ENCODE assay signal across 19 cellular contexts in genomic region chr1:28343405-28343804, GRCh38. TPM values are rescaled to one million over a fixed set of nuclear protein-coding genes. Genes with fewer than 3 reads are reported as not detected.
DNase-seq lines count a peak whose midpoint lies in the region; ATAC-seq and TF ChIP-seq lines count a peak whose summit lies in the region.
"Had no signal": no experiment of that assay in that cellular context is flagged by ENCODE, and none has a peak within 500 bp of the region (broad histone marks: within the 10 kb centered on the region; RNA-seq: fewer than 3 reads in every experiment).

No MANE protein-coding gene starts in this region.

- H4K5ac ChIP-seq in IMR-90 (ENCODE audit: low read depth, low read length) (no peak overlapping the region), mesendoderm (ENCODE audit: low read length) (no peak overlapping the region)

- H3K79me1 ChIP-seq in IMR-90 (ENCODE audit: low read depth in 1 of 2, low read length in 2 of 2) (peaks cover 0 to 5% of the 10 kb centered on the region in 2 experiments; a peak in 1 of 4 replicates), mesendoderm (ENCODE audit: low read length) (no peaks in the 10 kb centered on the region)

- no peak overlapping the region for H2BK20ac ChIP-seq in IMR-90 (ENCODE audit: low read depth, low read length)

- no peak overlapping the region for H3K56ac ChIP-seq in IMR-90 (ENCODE audit: extremely low read depth, insufficient read depth, low read length)
- H3K56ac ChIP-seq in mesendoderm (ENCODE audit: low read length) = no peak overlapping the region

- POLR2A ChIA-PET in BJ (lab: Charles Lee) (no interaction called here), IMR-90 (lab: Charles Lee; ENCODE audit: unreplicated experiment) (interaction anchor here (0.6 to 0.7 kb wide), 2 partner anchors 73 to 162 kb away, joined by 3 to 14 read pairs; partner anchors contain the start of gene RCC1)

- no peak overlapping the region for H2AK9ac ChIP-seq in IMR-90 (replicated peaks; ENCODE audit: low read depth, low read length, poor library complexity)

- no peak overlapping the region for H3K23ac ChIP-seq in IMR-90 (ENCODE audit: low read depth, low read length)
- H3K23ac ChIP-seq in mesendoderm (ENCODE audit: low read length) = no peak overlapping the region

- H3K4me1 ChIP-seq in IMR-90 (ENCODE audit: control insufficient read depth, insufficient read depth, low read length) = no peaks in the 10 kb centered on the region
- no peaks in the 10 kb centered on the region for H3K4me1 ChIP-seq in mesendoderm (ENCODE audit: control insufficient read depth, low read depth, low read length)
- H3K4me1 ChIP-seq in upper lobe of right lung = no peaks in the 10 kb centered on the region
- H3K4me1 ChIP-seq: neural progenitor cell, right atrium auricular region, uterus had no signal

- H2AFZ ChIP-seq in IMR-90 (replicated peaks; ENCODE audit: low read length, poor library complexity) = no peak overlapping the region
- H2AFZ ChIP-seq: neural progenitor cell had no signal

- H3K27me3 ChIP-seq in BJ (ENCODE audit: control insufficient read depth, insufficient read depth, low read length) = no peaks in the 10 kb centered on the region
- H3K27me3 ChIP-seq in IMR-90 (ENCODE audit: control insufficient read depth, insufficient read depth, low read length) = no peaks in the 10 kb centered on the region
- no peaks in the 10 kb centered on the region for H3K27me3 ChIP-seq in mesendoderm (ENCODE audit: insufficient read depth, low read length, poor library complexity)
- H3K27me3 ChIP-seq in upper lobe of right lung = no peaks in the 10 kb centered on the region
- H3K27me3 ChIP-seq: neural progenitor cell, right atrium auricular region, uterus had no signal

- H3K4ac ChIP-seq in IMR-90 (ENCODE audit: low read depth, low read length) = no peak overlapping the region
- H3K4ac ChIP-seq in mesendoderm (ENCODE audit: low read depth, low read length) = no peak overlapping the region

- H3K27ac ChIP-seq in IMR-90 (ENCODE audit: insufficient read depth, low read length) = no peak overlapping the region
- H3K27ac ChIP-seq in mesendoderm (ENCODE audit: low read depth, low read length) = no peak overlapping the region
- no peak overlapping the region for H3K27ac ChIP-seq in upper lobe of right lung
- H3K27ac ChIP-seq: neural progenitor cell, right atrium auricular region, uterus had no signal

- no CpG with 5 or more reads among the region's 2 CpGs for WGBS in IMR-90 (ENCODE audit: extremely low coverage in 2 of 2, insufficient read length in 1 of 2), 2 experiments
- no CpG with 5 or more reads among the region's 2 CpGs for WGBS in mesendoderm (ENCODE audit: extremely low coverage, insufficient coverage, low lambda C conversion rate)

- H3K14ac ChIP-seq in IMR-90 (replicated peaks; ENCODE audit: low read depth, low read length) = no peak overlapping the region

- dilution Hi-C loops in IMR-90 (cut with HindIII; ENCODE audit: low sequenced_read_pairs, unreplicated experiment) = no loop called here

- ATAC-seq in IMR-90 (ENCODE audit: low read depth) = peak; percentile 42
- no peak for ATAC-seq in GM18907 (IDR thresholded peaks at IDR 0.05; ENCODE audit: unreplicated experiment)
- no peak for ATAC-seq in GM19035 (IDR thresholded peaks at IDR 0.05; ENCODE audit: unreplicated experiment)
- no peak for ATAC-seq in upper lobe of right lung
- ATAC-seq: activated CD8-positive, alpha-beta T cell treated with anti-CD3 and anti-CD28 coated beads for 36 hours; left colon had no signal

- no peak overlapping the region for H3K18ac ChIP-seq in IMR-90 (ENCODE audit: low read depth, low read length)
- H3K18ac ChIP-seq in mesendoderm (ENCODE audit: low read length) = no peak overlapping the region

- H2BK15ac ChIP-seq in IMR-90 (ENCODE audit: low read depth, low read length) (no peak overlapping the region), mesendoderm (replicated peaks; ENCODE audit: low read depth) (no peak overlapping the region)

- no TSS peak for BruUV-seq in IMR-90 (replicated peaks; lab: Mats Ljungman, UMichigan)

- in situ Hi-C loops in IMR-90 (cut with MboI; ENCODE audit: low sequenced_read_pairs) = no loop called here
- in situ Hi-C loops in astrocyte of the spinal cord (cut with HindIII; ENCODE audit: low sequenced_read_pairs) = no loop called here

- peak; percentile 12 for DNase-seq in BJ (ENCODE audit: low read depth)
- DNase-seq in IMR-90 = peak; percentile 74
- peak; percentile 36 for DNase-seq in astrocyte of the spinal cord (ENCODE audit: low read depth, low spot score)
- peak; percentile 60 for DNase-seq in mesendoderm
- DNase-seq in NCI-H510A (lab: John Stamatoyannopoulos, UW) = no peak
- DNase-seq in upper lobe of right lung = no peak
- DNase-seq: activated CD8-positive, alpha-beta T cell treated with anti-CD3 and anti-CD28 coated beads for 36 hours; activated naive CD8-positive, alpha-beta T cell treated with anti-CD3 and anti-CD28 coated beads, Interleukin-2, amount 10 ng/mL, durations not matched to agents 7 days and 5 days; activated T-cell treated with anti-CD3 and anti-CD28 coated beads, Interleukin-2, amount 50 U/mL, for 48 hours; H9; hypothalamus; left colon; NCI-H1436; SHP77; uterus had no signal

- H4K8ac ChIP-seq in IMR-90 (ENCODE audit: low read depth in 2 of 2, low read length in 2 of 2) (no peak overlapping the region), mesendoderm (ENCODE audit: low read depth, low read length) (no peak overlapping the region)

- no peak overlapping the region for H3K9ac ChIP-seq in IMR-90 (ENCODE audit: low read depth, low read length)
- no peak overlapping the region for H3K9ac ChIP-seq in mesendoderm (ENCODE audit: low read length)
- H3K9ac ChIP-seq: neural progenitor cell had no signal

- H2AK5ac ChIP-seq in IMR-90 (ENCODE audit: low read depth, low read length) = no peak overlapping the region
- H2AK5ac ChIP-seq in mesendoderm (ENCODE audit: low read length) = no peak overlapping the region

- no peak overlapping the region for H4K91ac ChIP-seq in IMR-90 (ENCODE audit: insufficient read depth, low read depth, low read length)

- H3K9me1 ChIP-seq in IMR-90 (ENCODE audit: insufficient read depth, low read length) = peaks cover 4% of the 10 kb centered on the region; the same call in 1 of the 2 replicates

- H3K36me3 ChIP-seq in BJ (ENCODE audit: control insufficient read depth, insufficient read depth, low read length) = no peaks in the 10 kb centered on the region
- no peaks in the 10 kb centered on the region for H3K36me3 ChIP-seq in IMR-90 (ENCODE audit: control insufficient read depth, insufficient read depth, low read length)
- no peaks in the 10 kb centered on the region for H3K36me3 ChIP-seq in mesendoderm (ENCODE audit: control insufficient read depth, insufficient read depth, low read length)
- H3K36me3 ChIP-seq in upper lobe of right lung = no peaks in the 10 kb centered on the region
- H3K36me3 ChIP-seq: neural progenitor cell, right atrium auricular region, uterus had no signal

- H3K79me2 ChIP-seq in mesendoderm (ENCODE audit: control insufficient read depth, insufficient read depth, low read length) = no peaks in the 10 kb centered on the region

- no peak for TF ChIP-seq RAD21 in IMR-90 (IDR thresholded peaks at IDR 0.05; ENCODE audit: low read length)

- H2BK120ac ChIP-seq in IMR-90 (ENCODE audit: low read depth, low read length) (no peak overlapping the region), mesendoderm (ENCODE audit: low read depth, low read length) (no peak overlapping the region)

- TF ChIP-seq CTCF in BJ (IDR thresholded peaks at IDR 0.05; ENCODE audit: insufficient read depth, low read depth, low read length) = no peak
- TF ChIP-seq CTCF in IMR-90 (conservative IDR thresholded peaks at IDR 0.05; ENCODE audit: low read depth, low read length) = no peak
- no peak for TF ChIP-seq CTCF in astrocyte of the spinal cord (IDR thresholded peaks at IDR 0.05; ENCODE audit: low read depth, low read length)
- TF ChIP-seq CTCF in upper lobe of right lung (IDR thresholded peaks at IDR 0.05) = no peak

- no peak overlapping the region for H3K4me3 ChIP-seq in BJ (ENCODE audit: low read depth, low read length)
- H3K4me3 ChIP-seq in IMR-90 (ENCODE audit: insufficient read depth, low read depth, low read length) = no peak overlapping the region
- H3K4me3 ChIP-seq in astrocyte of the spinal cord (ENCODE audit: low read depth, low read length) = no peak overlapping the region
- H3K4me3 ChIP-seq in mesendoderm (ENCODE audit: low read length) = no peak overlapping the region
- no peak overlapping the region for H3K4me3 ChIP-seq in upper lobe of right lung
- H3K4me3 ChIP-seq: neural progenitor cell, right atrium auricular region, uterus had no signal

- H3K4me2 ChIP-seq in IMR-90 (ENCODE audit: low read depth, low read length) = no peak overlapping the region
- H3K4me2 ChIP-seq in mesendoderm (ENCODE audit: low read length) = no peak overlapping the region
- H3K4me2 ChIP-seq: neural progenitor cell had no signal

- H3K9me3 ChIP-seq in IMR-90 (ENCODE audit: control insufficient read depth, insufficient read depth, low read length) (no peaks in the 10 kb centered on the region), upper lobe of right lung (no peaks in the 10 kb centered on the region)
- H3K9me3 ChIP-seq: right atrium auricular region, uterus had no signal

- H4K20me1 ChIP-seq in IMR-90 (ENCODE audit: insufficient read depth, low read length) = no peaks in the 10 kb centered on the region

- CTCF ChIA-PET in BJ (lab: Yijun Ruan, JAX) = interaction anchor here (1.0 to 1.3 kb wide), 2 partner anchors 10 to 16 kb away, joined by 4 to 5 read pairs; no protein-coding TSS in a partner anchor
- CTCF ChIA-PET in IMR-90 (lab: Yijun Ruan, JAX) = interaction anchor here (0.6 kb wide), 1 partner anchor 48 kb away, joined by 4 read pairs; no protein-coding TSS in a partner anchor

- TF ChIP-seq POLR2A in IMR-90 (IDR thresholded peaks at IDR 0.05; ENCODE audit: low read depth, low read length) = no peak

- intact Hi-C loops in IMR-90 (cut with micrococcal nuclease) = no loop called here
- intact Hi-C loops in upper lobe of right lung (cut with DNase I) = no loop called here

- H2BK5ac ChIP-seq in IMR-90 (ENCODE audit: low read depth, low read length, poor library complexity, severe bottlenecking) = no peak overlapping the region
- H2BK5ac ChIP-seq in mesendoderm (ENCODE audit: low read length) = no peak overlapping the region

RNA-seq across cellular contexts. Expression of gene MED18, which starts 14.6 kb away (rescaled TPM):
- polyA plus RNA-seq in BJ (2011; rRNA removed) (21.2 and 23.0 TPM in 2 replicates), IMR-90 (2012; rRNA removed) (12.2 and 12.9 TPM in 2 replicates)
- polyA minus RNA-seq in BJ (2011; rRNA and poly(A)+ RNA removed) = 25.4 and 44.5 TPM in 2 replicates
- total RNA-seq in IMR-90 (2012; rRNA removed) (28.9 and 32.8 TPM in 2 replicates), upper lobe of right lung (14.0 TPM)
- polyA plus RNA-seq in IMR-90 (2012; cell fraction: cytosol; rRNA removed) = 8.0 and 8.7 TPM in 2 replicates
- 3.9 and 6.0 TPM in 2 replicates for polyA plus RNA-seq in IMR-90 (2012; cell fraction: nucleus; rRNA removed; ENCODE audit: low replicate concordance)
- polyA plus RNA-seq in mesendoderm (2013, experiment 1 of 2) = 6.3 TPM
- 6.8 TPM for polyA plus RNA-seq in mesendoderm (2013, experiment 2 of 2)

RNA-seq across cellular contexts. Expression of gene PHACTR4, which starts 26.1 kb away (rescaled TPM):
- 5.2 and 9.1 TPM in 2 replicates for polyA plus RNA-seq in BJ (2011; rRNA removed)
- 8.2 and 11.0 TPM in 2 replicates for polyA minus RNA-seq in BJ (2011; rRNA and poly(A)+ RNA removed)
- total RNA-seq in IMR-90 (2012; rRNA removed) = 6.9 and 7.5 TPM in 2 replicates
- polyA plus RNA-seq in IMR-90 (2012; rRNA removed) = 13.8 and 15.0 TPM in 2 replicates
- 4.2 and 7.4 TPM in 2 replicates for polyA plus RNA-seq in IMR-90 (2012; cell fraction: cytosol; rRNA removed)
- polyA plus RNA-seq in IMR-90 (2012; cell fraction: nucleus; rRNA removed; ENCODE audit: low replicate concordance) = 6.5 and 21.4 TPM in 2 replicates
- polyA plus RNA-seq in mesendoderm (2013, experiment 1 of 2) = 31.6 TPM
- polyA plus RNA-seq in mesendoderm (2013, experiment 2 of 2) = 30.4 TPM
- total RNA-seq in upper lobe of right lung = 43.2 TPM

Comparison
In these comparisons a context has a peak if more than half of its experiments do, and no peak if none do; other contexts are left out.
1. DNase-seq: peak in BJ (single experiment), IMR-90 (single experiment), astrocyte of the spinal cord (single experiment) and mesendoderm (single experiment); none in NCI-H510A (single experiment) and upper lobe of right lung (single experiment).